Comparison of ENCODE assay signal across 18 cellular contexts in genomic region chr3:120101624-120102023, GRCh38. TPM values are rescaled to one million over a fixed set of nuclear protein-coding genes. Genes with fewer than 3 reads are reported as not detected.
DNase-seq lines count a peak whose midpoint lies in the region; ATAC-seq and TF ChIP-seq lines count a peak whose summit lies in the region.
"Had no signal": no experiment of that assay in that cellular context is flagged by ENCODE, and none has a peak within 500 bp of the region (broad histone marks: within the 10 kb centered on the region; RNA-seq: fewer than 3 reads in every experiment).

No MANE protein-coding gene starts in this region.

- no peak overlapping the region for H3K4me3 Mint-ChIP-seq in HFFc6
- H3K4me3 Mint-ChIP-seq: T-helper 1 cell treated with Interleukin-12 subunit alpha and Interleukin-12 subunit beta and Interleukin-4 antibody, amounts not matched to agents 30 μg/mL and 1 μg/mL, for 36 hours had no signal

- peak overlapping the region; percentile 34; the same call in 1 of the 2 replicates for H3K27ac Mint-ChIP-seq in HFFc6
- H3K27ac Mint-ChIP-seq: T-helper 1 cell treated with Interleukin-12 subunit alpha and Interleukin-12 subunit beta and Interleukin-4 antibody, amounts not matched to agents 30 μg/mL and 1 μg/mL, for 36 hours had no signal

- peaks cover 42% of the 10 kb centered on the region for H3K4me1 Mint-ChIP-seq in HFFc6 (ENCODE audit: low read depth)

- ATAC-seq in GM18867 (IDR thresholded peaks at IDR 0.05; ENCODE audit: unreplicated experiment) = peak; percentile 45
- ATAC-seq in HG03354 (IDR thresholded peaks at IDR 0.05; ENCODE audit: poor library complexity, severe bottlenecking, unreplicated experiment) = peak; percentile 56
- no peak for ATAC-seq in GM21576 (IDR thresholded peaks at IDR 0.05; ENCODE audit: unreplicated experiment)
- ATAC-seq: Right ventricle myocardium inferior had no signal

- peaks cover 1% of the 10 kb centered on the region; the same call in 1 of the 2 replicates for H3K27me3 Mint-ChIP-seq in HFFc6 (ENCODE audit: insufficient read depth)

- H3K9me3 Mint-ChIP-seq in HFFc6 = no peaks in the 10 kb centered on the region
- H3K9me3 Mint-ChIP-seq: T-helper 1 cell treated with Interleukin-12 subunit alpha and Interleukin-12 subunit beta and Interleukin-4 antibody, amounts not matched to agents 30 μg/mL and 1 μg/mL, for 36 hours had no signal

- peak overlapping the region; percentile 66 for H3K27ac ChIP-seq in epithelial cell of prostate
- H3K27ac ChIP-seq: Peyer's patch had no signal

- DNase-seq in HFFc6 = no peak
- DNase-seq in epithelial cell of prostate (ENCODE audit: low read depth, low spot score) = no peak
- no peak for DNase-seq in NCI-H187 treated with DMSO at 0.1 percent for 48 hours (lab: John Stamatoyannopoulos, UW)
- no peak for DNase-seq in KG1 (lab: John Stamatoyannopoulos, UW)
- DNase-seq: BE2C, MM.1S, NCI-H1048, NCI-H1436, NCI-H1930, NCI-H2227 treated with DMSO at 0.1 percent for 48 hours, NCI-H510A treated with DMSO at 0.1 percent for 48 hours, NCI-H748 treated with DMSO at 0.1 percent for 48 hours, Peyer's patch had no signal

- H3K36me3 Mint-ChIP-seq in HFFc6 (ENCODE audit: low read depth) = peaks cover 8% of the 10 kb centered on the region

- TF ChIP-seq CTCF in HFFc6 (IDR thresholded peaks at IDR 0.05) = no peak

RNA-seq across cellular contexts. Expression of gene GSK3B, which starts 7.4 kb away (rescaled TPM):
- 10 to 100 TPM; 42.9 to 52.8 (median 49.6) TPM for total RNA-seq in HFFc6 (2021; fragmentation: NEBNext Ultra II Directional; extraction: Animal tissue kit (Norgen Biotek cat#: 25700))
